Comparison of ENCODE assay signal across 9 cellular contexts in the genomic region with DNA sequence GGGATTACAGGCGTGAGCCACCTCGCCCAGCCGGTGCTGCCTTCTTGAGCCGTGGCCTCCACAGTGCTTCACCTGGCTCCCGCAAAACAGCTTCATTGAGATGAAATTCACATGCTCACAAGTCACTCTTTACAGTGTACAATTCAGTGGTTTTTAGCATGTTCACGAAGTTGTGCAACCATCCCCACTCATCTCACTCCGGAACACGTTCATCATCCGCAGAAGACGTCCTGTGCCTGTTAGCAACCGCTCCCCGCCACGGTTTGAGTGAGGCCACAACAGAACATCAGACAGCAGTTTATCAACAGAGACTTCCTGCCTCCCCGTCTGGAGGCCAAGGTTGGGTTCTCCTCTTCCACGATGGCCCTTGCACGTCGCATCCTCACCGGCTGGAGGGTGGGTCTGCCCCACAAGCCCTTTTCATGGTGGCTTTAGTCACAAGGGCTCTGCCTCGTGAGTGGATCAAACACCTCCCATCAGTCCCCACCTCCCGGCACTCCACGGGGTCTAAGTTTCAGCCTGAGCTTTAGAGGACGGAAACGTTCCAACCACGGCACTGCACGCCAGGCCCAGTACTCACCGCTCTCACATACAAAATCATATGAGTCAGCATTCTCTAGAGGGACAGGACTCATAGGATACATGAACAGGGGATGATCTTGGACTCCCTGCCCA. TPM values are rescaled to one million over a fixed set of nuclear protein-coding genes. Genes with fewer than 3 reads are reported as not detected.
DNase-seq lines count a peak whose midpoint lies in the region; ATAC-seq and TF ChIP-seq lines count a peak whose summit lies in the region.
"Had no signal": no experiment of that assay in that cellular context is flagged by ENCODE, and none has a peak within 500 bp of the region (broad histone marks: within the 10 kb centered on the region; RNA-seq: fewer than 3 reads in every experiment).

No MANE protein-coding gene starts in this region.

- H3K4me2 ChIP-seq in GM23338: no peak overlapping the region

- peaks cover 0 to 11% (median 0%) of the 10 kb centered on the region in 6 donors for H3K36me3 ChIP-seq in spleen
- H3K36me3 ChIP-seq in GM23338 (ENCODE audit: insufficient read depth): no peaks in the 10 kb centered on the region

- H3K4me1 ChIP-seq in spleen (peaks cover 18 to 92% (median 74%) of the 10 kb centered on the region in 6 donors), GM23338 (ENCODE audit: insufficient read depth) (no peaks in the 10 kb centered on the region)
- H3K4me1 ChIP-seq: parathyroid adenoma had no signal

- peak overlapping the region; percentile 82 to 95 (median 91) for H3K27ac Mint-ChIP-seq in IgD-negative memory B cell
- no peak overlapping the region; the same call in 1 of the 2 replicates for H3K27ac Mint-ChIP-seq in GM23338

- H2AFZ ChIP-seq in GM23338: no peak overlapping the region
- H2AFZ ChIP-seq: parathyroid adenoma had no signal

- H3K36me3 Mint-ChIP-seq in IgD-negative memory B cell (no peaks in the 10 kb centered on the region), GM23338 (ENCODE audit: low read depth) (no peaks in the 10 kb centered on the region)

- H3K27me3 ChIP-seq in spleen (replicated peaks in 1 of 7) (no peaks in the 10 kb centered on the region), GM23338 (ENCODE audit: insufficient read depth) (no peaks in the 10 kb centered on the region)

- peaks cover 15 to 21% (median 20%) of the 10 kb centered on the region in 3 donors for H3K4me1 Mint-ChIP-seq in IgD-negative memory B cell
- H3K4me1 Mint-ChIP-seq in GM23338: no peaks in the 10 kb centered on the region

- H3K4me3 ChIP-seq in spleen: peak overlapping the region in 6 of 8 donors; percentile 28 to 67 (median 41)
- H3K4me3 ChIP-seq in GM23338: no peak overlapping the region

- no peaks in the 10 kb centered on the region for H3F3A ChIP-seq in GM23338 (replicated peaks; ENCODE audit: low read depth)

- intact Hi-C loops in spleen (cut with DNase I; ENCODE audit: low total_unique reads): no loop called here

- peaks cover 5% of the 10 kb centered on the region for H3K27me3 Mint-ChIP-seq in IgD-negative memory B cell
- H3K27me3 Mint-ChIP-seq in GM23338 (ENCODE audit: insufficient read depth, low read depth, poor library complexity): peaks cover 6% of the 10 kb centered on the region

- peaks cover 0 to 3% (median 0%) of the 10 kb centered on the region in 3 donors for H3K9me3 Mint-ChIP-seq in IgD-negative memory B cell
- no peaks in the 10 kb centered on the region for H3K9me3 Mint-ChIP-seq in GM23338

- TF ChIP-seq CTCF in spleen (IDR thresholded peaks at IDR 0.05 in 8 of 11, conservative IDR thresholded peaks at IDR 0.05 in 3 of 11) (no peak), GM23338 (conservative IDR thresholded peaks at IDR 0.05; ENCODE audit: low read depth in 2 of 2) (no peak)

- 13 to 34% (median 24%) methylated on average over 24 to 26 of the region's 26 CpGs for WGBS in spleen, 5 donors

- H4K20me1 ChIP-seq in GM23338 (replicated peaks; ENCODE audit: insufficient read depth): no peaks in the 10 kb centered on the region

- H3K27ac ChIP-seq in spleen (peak overlapping the region; percentile 25 to 96 (median 86)), GM23338 (ENCODE audit: low read depth) (no peak overlapping the region)
- H3K27ac ChIP-seq: parathyroid adenoma had no signal

- H3K9me2 ChIP-seq in GM23338 (ENCODE audit: insufficient read depth): no peaks in the 10 kb centered on the region

- H3K4me3 Mint-ChIP-seq in IgD-negative memory B cell (peak overlapping the region; percentile 52 to 90 (median 72)), GM23338 (no peak overlapping the region)

- peak in 1 of 3 donors; percentile 4 for TF ChIP-seq POLR2A in spleen (IDR thresholded peaks at IDR 0.05)

- ATAC-seq in GM18511 (IDR thresholded peaks at IDR 0.05; ENCODE audit: unreplicated experiment): peak; percentile 27
- ATAC-seq in GM23338: no peak
- no peak for ATAC-seq in GM18870 (IDR thresholded peaks at IDR 0.05; ENCODE audit: unreplicated experiment)

- H3K9me3 ChIP-seq in spleen: no peaks in the 10 kb centered on the region

- H3K79me2 ChIP-seq in GM23338 (replicated peaks; ENCODE audit: insufficient read depth): no peaks in the 10 kb centered on the region
- H3K79me2 ChIP-seq: parathyroid adenoma had no signal

- peak; percentile 56 for DNase-seq in activated CD8-positive, alpha-beta memory T cell treated with anti-CD3 and anti-CD28 coated beads, Interleukin-2, amount 50 U/mL, for 24 hours (ENCODE audit: extremely low read depth)
- DNase-seq in germinal center (ENCODE audit: low spot score) (peak; percentile 48), spleen (peak; percentile 92), GM23338 (ENCODE audit: low spot score) (no peak), HT-29 (ENCODE audit: low spot score) (no peak)

TF ChIP-seq in GM23338, 12 proteins besides CTCF, POLR2A, EP300 and RAD21 (continues in another document):
- TF ChIP-seq ZNF462 (CRISPR knock-in tag; IDR thresholded peaks at IDR 0.05) (no peak), ZNF114 (CRISPR knock-in tag; IDR thresholded peaks at IDR 0.05) (no peak), CREB1 (CRISPR knock-in tag; IDR thresholded peaks at IDR 0.05; ENCODE audit: low read depth) (no peak)

RNA-seq across cellular contexts. Expression of gene SPON2, which starts 29.6 kb away (rescaled TPM):
- polyA plus RNA-seq in IgD-negative memory B cell (8.6 TPM), spleen (10 to 100 TPM in 2 of 3 donors, 1 to 10 TPM in 1; 8.3 to 29.8 (median 11.7) TPM), GM23338 (2016; fragmentation: Nextera tagmentation; extraction: Ambion mirVana) (1.2 and 2.4 TPM in 2 replicates)
- total RNA-seq in spleen: 10 to 100 TPM; 15.5 to 51.3 (median 43.7) TPM
- total RNA-seq in GM23338 (2014; rRNA removed; shearing (Covaris generic)): 2.1 and 2.2 TPM in 2 replicates
- total RNA-seq in HT-29 (2014; rRNA removed; shearing (Covaris generic)): 1.2 and 2.9 TPM in 2 replicates

RNA-seq across cellular contexts. Expression of gene CTBP1, which starts 46.9 kb away (rescaled TPM):
- polyA plus RNA-seq in IgD-negative memory B cell: 36.5 TPM
- total RNA-seq in spleen: 100 to 1,000 TPM; 162 to 226 (median 196) TPM
- 100 to 1,000 TPM; 101 to 176 (median 123) TPM for polyA plus RNA-seq in spleen
- total RNA-seq in GM23338 (2014; rRNA removed; shearing (Covaris generic)): 125 and 192 TPM in 2 replicates
- 74.0 and 89.2 TPM in 2 replicates for polyA plus RNA-seq in GM23338 (2016; fragmentation: Nextera tagmentation; extraction: Ambion mirVana)
- 631 and 665 TPM in 2 replicates for total RNA-seq in HT-29 (2014; rRNA removed; shearing (Covaris generic))

Comparison
In these comparisons a context has a peak if more than half of its experiments do, and no peak if none do; other contexts are left out.
1. DNase-seq: peak in activated CD8-positive, alpha-beta memory T cell treated with anti-CD3 and anti-CD28 coated beads, Interleukin-2, amount 50 U/mL, for 24 hours (single experiment), germinal center (single experiment) and spleen (single experiment); none in GM23338 (single experiment) and HT-29 (single experiment).